9 cellular contexts compared by ENCODE assay signal in the genomic region with DNA sequence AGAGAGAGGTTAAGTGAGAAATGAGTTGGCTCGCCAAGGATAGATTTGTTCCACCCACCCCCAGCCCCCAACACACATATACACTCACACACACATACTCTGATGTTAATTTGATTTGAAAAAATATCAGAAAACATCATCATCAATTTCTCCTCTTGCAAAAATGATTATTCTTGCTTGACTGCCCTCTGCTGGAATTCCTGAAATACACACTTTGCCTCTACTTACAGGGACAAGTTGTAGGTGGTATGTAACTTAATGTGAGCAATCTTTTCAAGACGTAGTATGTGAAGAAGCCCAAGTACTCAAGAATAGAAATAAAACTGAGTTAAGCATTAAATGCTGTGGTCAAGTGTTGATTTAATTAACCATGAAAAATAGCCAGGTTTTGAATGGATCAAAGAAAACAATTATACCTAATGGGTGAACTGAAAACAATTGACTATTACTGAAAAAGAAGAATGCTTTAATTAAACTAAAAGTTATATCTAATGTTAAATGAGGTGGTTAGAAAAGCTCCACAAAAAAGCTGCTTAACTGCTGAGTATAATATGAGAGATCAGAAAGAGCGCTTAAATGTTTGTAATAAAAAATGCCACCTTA. TPM values are rescaled to one million over a fixed set of nuclear protein-coding genes. Genes with fewer than 3 reads are reported as not detected.
DNase-seq lines count a peak whose midpoint lies in the region; ATAC-seq and TF ChIP-seq lines count a peak whose summit lies in the region.
"Had no signal": no experiment of that assay in that cellular context is flagged by ENCODE, and none has a peak within 500 bp of the region (broad histone marks: within the 10 kb centered on the region; RNA-seq: fewer than 3 reads in every experiment).

No MANE protein-coding gene starts in this region.

- intact Hi-C loops in upper lobe of right lung (cut with DNase I) = no loop called here

- ATAC-seq in HG03520 (IDR thresholded peaks at IDR 0.05; ENCODE audit: unreplicated experiment) (peak; percentile 32), upper lobe of right lung (no peak), HG03175 (IDR thresholded peaks at IDR 0.05; ENCODE audit: unreplicated experiment) (no peak), GM21737 (IDR thresholded peaks at IDR 0.05; ENCODE audit: unreplicated experiment) (no peak)

- no peaks in the 10 kb centered on the region for H3K36me3 ChIP-seq in upper lobe of right lung
- H3K36me3 ChIP-seq: neutrophil had no signal

- no peaks in the 10 kb centered on the region for H3K27me3 ChIP-seq in upper lobe of right lung
- H3K27me3 ChIP-seq: neutrophil had no signal

- no peak overlapping the region for H3K4me3 ChIP-seq in upper lobe of right lung

- H3K9me3 ChIP-seq in upper lobe of right lung = no peaks in the 10 kb centered on the region
- H3K9me3 ChIP-seq: neutrophil had no signal

- peak; percentile 69 for TF ChIP-seq CTCF in upper lobe of right lung (IDR thresholded peaks at IDR 0.05)

- H3K27ac ChIP-seq in upper lobe of right lung = no peak overlapping the region
- H3K27ac ChIP-seq: neutrophil had no signal

- peak; percentile 41 for DNase-seq in EH (ENCODE audit: low read depth)
- DNase-seq in SW480 (ENCODE audit: low spot score) = peak; percentile 47
- DNase-seq in iPS-NIHi11 (ENCODE audit: low spot score) = peak; percentile 10
- DNase-seq in upper lobe of right lung = no peak
- no peak for DNase-seq in activated CD4-positive, alpha-beta T cell treated with anti-CD3 and anti-CD28 coated beads, Interleukin-2, amount 50 U/mL, for 48 hours

- no peaks in the 10 kb centered on the region for H3K4me1 ChIP-seq in upper lobe of right lung

RNA-seq across cellular contexts. Expression of gene MDFIC2, which starts 46.6 kb away (rescaled TPM):
- total RNA-seq in upper lobe of right lung = not detected

Comparison
In these comparisons a context has a peak if more than half of its experiments do, and no peak if none do; other contexts are left out.
1. DNase-seq: peak in EH (single experiment), SW480 (single experiment) and iPS-NIHi11 (single experiment); none in upper lobe of right lung (single experiment) and activated CD4-positive, alpha-beta T cell treated with anti-CD3 and anti-CD28 coated beads, Interleukin-2, amount 50 U/mL, for 48 hours (0 of 2).